In genomic region chr9:136864996-136865767, GRCh38 we compare ENCODE assay signal across 1 cellular context.
TF ChIP-seq lines count a peak whose summit lies in the region.

No MANE protein-coding gene starts in this region.

TF ChIP-seq in H1, 55 proteins besides CTCF, POLR2A, EP300 and RAD21:
- TF ChIP-seq CHD1 (IDR thresholded peaks at IDR 0.05; ENCODE audit: low read depth, low read length) (no peak), CREB1 (IDR thresholded peaks at IDR 0.05) (no peak), SIX5 (IDR thresholded peaks at IDR 0.05; ENCODE audit: low read depth, low read length) (no peak), TBP (IDR thresholded peaks at IDR 0.05; ENCODE audit: low read depth, low read length) (no peak), SP1 (IDR thresholded peaks at IDR 0.05; ENCODE audit: low read depth, low read length) (no peak), CBX8 (IDR thresholded peaks at IDR 0.05; ENCODE audit: borderline replicate concordance, low read depth, low read length) (no peak), BACH1 (IDR thresholded peaks at IDR 0.05; ENCODE audit: low read length) (no peak), ATF2 (IDR thresholded peaks at IDR 0.05; ENCODE audit: low read length) (no peak)
